In the genomic region with DNA sequence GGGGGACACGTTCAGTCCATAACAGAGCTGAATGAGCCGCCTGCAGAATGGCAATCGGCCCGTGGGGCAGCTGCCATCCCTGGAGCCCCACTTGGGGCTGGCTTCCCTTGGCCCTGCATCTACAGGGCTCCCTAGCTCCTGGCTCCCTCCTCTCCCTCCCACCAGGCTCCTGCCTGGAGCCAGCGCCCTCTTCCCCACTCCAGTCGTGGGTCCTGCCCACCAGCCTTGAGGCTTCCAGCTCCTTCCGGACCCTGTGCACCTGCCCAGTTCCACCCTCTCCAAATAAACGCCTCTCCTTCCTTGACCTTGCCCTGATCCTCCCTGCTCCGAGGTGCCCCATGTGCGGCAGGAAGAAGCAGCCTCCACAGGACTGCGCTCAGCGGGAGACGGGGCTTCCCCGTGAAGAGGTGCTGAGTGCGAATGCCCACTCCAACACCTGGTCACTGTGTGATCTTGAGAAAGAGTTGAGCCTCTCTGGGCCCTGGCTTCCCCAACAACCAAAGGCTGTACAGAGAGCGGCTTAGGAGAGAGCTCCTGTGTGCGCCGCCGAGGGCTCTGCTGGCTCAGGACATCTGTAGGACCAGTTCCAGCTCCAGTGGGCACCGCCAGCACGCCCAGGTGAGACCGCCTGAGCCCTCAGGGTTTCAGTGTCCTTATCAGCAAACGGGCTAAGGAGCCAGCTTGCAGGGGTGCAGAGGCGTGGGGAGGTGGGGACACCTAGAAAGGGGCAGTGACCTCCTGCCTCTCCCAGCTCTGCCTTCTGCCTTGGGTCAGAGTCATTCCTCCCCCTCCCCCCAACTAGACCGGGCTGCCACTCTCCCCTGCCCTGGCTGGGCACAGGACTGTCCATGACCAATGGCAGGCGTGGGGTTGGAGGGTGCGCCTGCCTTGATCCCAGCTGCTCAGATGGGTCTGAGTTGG, we compare ENCODE assay signal across 11 cellular contexts. TPM values are rescaled to one million over a fixed set of nuclear protein-coding genes. Genes with fewer than 3 reads are reported as not detected.
DNase-seq lines count a peak whose midpoint lies in the region; ATAC-seq and TF ChIP-seq lines count a peak whose summit lies in the region.
"Had no signal": no experiment of that assay in that cellular context is flagged by ENCODE, and none has a peak within 500 bp of the region (broad histone marks: within the 10 kb centered on the region; RNA-seq: fewer than 3 reads in every experiment).

No MANE protein-coding gene starts in this region.

- no peak for TF ChIP-seq CTCF in 22Rv1 (IDR thresholded peaks at IDR 0.05)
- no peak for TF ChIP-seq CTCF in IMR-90 (conservative IDR thresholded peaks at IDR 0.05; ENCODE audit: low read depth, low read length)
- TF ChIP-seq CTCF in brain microvascular endothelial cell (IDR thresholded peaks at IDR 0.05; ENCODE audit: low read depth, low read length, missing control alignments), result no peak

- H2AK9ac ChIP-seq in IMR-90 (replicated peaks; ENCODE audit: low read depth, low read length, poor library complexity), result peak overlapping the region; percentile 10

- no peak overlapping the region for H3K18ac ChIP-seq in IMR-90 (ENCODE audit: low read depth, low read length)
- H3K18ac ChIP-seq in neuronal stem cell (ENCODE audit: low read length), result peak overlapping the region; percentile 95

- H3K14ac ChIP-seq in IMR-90 (replicated peaks; ENCODE audit: low read depth, low read length), result no peak overlapping the region
- H3K14ac ChIP-seq in neuronal stem cell (ENCODE audit: low read length), result no peak overlapping the region

- H2BK15ac ChIP-seq in IMR-90 (ENCODE audit: low read depth, low read length) (peak overlapping the region; percentile 69; the same call in 2 of the 3 replicates), neuronal stem cell (ENCODE audit: low read length) (peak overlapping the region; percentile 98)

- H4K8ac ChIP-seq in IMR-90 (ENCODE audit: low read depth in 2 of 2, low read length in 2 of 2) (peak overlapping the region; percentile 25 to 54; a peak in 2 of 4 replicates), neuronal stem cell (ENCODE audit: low read depth, low read length) (no peak overlapping the region)

- no peak overlapping the region for H3K56ac ChIP-seq in IMR-90 (ENCODE audit: extremely low read depth, insufficient read depth, low read length)

- POLR2A ChIA-PET in IMR-90 (lab: Charles Lee; ENCODE audit: unreplicated experiment), result interaction anchor here (0.6 kb wide), 1 partner anchor 466 kb away, joined by 3 read pairs; no protein-coding TSS in a partner anchor

- H3K27me3 ChIP-seq in IMR-90 (ENCODE audit: control insufficient read depth, insufficient read depth, low read length) (no peaks in the 10 kb centered on the region), esophagus (ENCODE audit: control insufficient read depth in 1 of 2, insufficient read depth in 2 of 2, low read length in 2 of 2) (no peaks in the 10 kb centered on the region), neuronal stem cell (ENCODE audit: control insufficient read depth in 3 of 3, insufficient read depth in 3 of 3, low read depth in 1 of 3, low read length in 3 of 3) (no peaks in the 10 kb centered on the region), brain microvascular endothelial cell (replicated peaks) (no peaks in the 10 kb centered on the region)

- H3K27ac Mint-ChIP-seq in stimulated activated memory B cell treated with anti-CD40 and anti-IgM and Interleukin-4, amounts not matched to agents 10 μg/mL and 1 μg/mL and 100 μg/mL, for 72 hours, result no peak overlapping the region

- H3K79me1 ChIP-seq in IMR-90 (ENCODE audit: low read depth in 1 of 2, low read length in 2 of 2) (peaks cover 0 to 9% of the 10 kb centered on the region in 2 experiments; a peak in 2 of 4 replicates), neuronal stem cell (ENCODE audit: low read depth, low read length) (no peaks in the 10 kb centered on the region)

- H2AK5ac ChIP-seq in IMR-90 (ENCODE audit: low read depth, low read length) (peak overlapping the region; percentile 90), neuronal stem cell (ENCODE audit: low read depth, low read length) (peak overlapping the region; percentile 8)

- H3K4me2 ChIP-seq in IMR-90 (ENCODE audit: low read depth, low read length) (no peak overlapping the region), neuronal stem cell (ENCODE audit: insufficient read depth, low read length, poor library complexity, severe bottlenecking) (no peak overlapping the region)

- H3K4me1 Mint-ChIP-seq in stimulated activated memory B cell treated with anti-CD40 and anti-IgM and Interleukin-4, amounts not matched to agents 10 μg/mL and 1 μg/mL and 100 μg/mL, for 72 hours, result peaks cover 41% of the 10 kb centered on the region

- H3K36me3 ChIP-seq in IMR-90 (ENCODE audit: control insufficient read depth, insufficient read depth, low read length), result no peaks in the 10 kb centered on the region
- H3K36me3 ChIP-seq in esophagus (ENCODE audit: control insufficient read depth in 2 of 2, insufficient read depth in 2 of 2, low read length in 1 of 2), result no peaks in the 10 kb centered on the region
- no peaks in the 10 kb centered on the region for H3K36me3 ChIP-seq in neuronal stem cell (replicated peaks in 1 of 2; ENCODE audit: control insufficient read depth in 2 of 2, insufficient read depth in 2 of 2, low read length in 2 of 2)
- H3K36me3 ChIP-seq in brain microvascular endothelial cell (replicated peaks), result no peaks in the 10 kb centered on the region

- no peaks in the 10 kb centered on the region for H4K20me1 ChIP-seq in IMR-90 (ENCODE audit: insufficient read depth, low read length)

- in situ Hi-C loops in IMR-90 (cut with MboI; ENCODE audit: low sequenced_read_pairs), result loop anchor here (10.0 kb wide), 1 partner anchor 274 kb away; no protein-coding TSS in a partner anchor
- in situ Hi-C loops in brain microvascular endothelial cell (cut with HindIII; ENCODE audit: low pct_ligation_motif_present, low sequenced_read_pairs), result loop anchor here (25.0 kb wide), 1 partner anchor 272 kb away; no protein-coding TSS in a partner anchor

- peaks cover 6% of the 10 kb centered on the region for H3K27me3 Mint-ChIP-seq in stimulated activated memory B cell treated with anti-CD40 and anti-IgM and Interleukin-4, amounts not matched to agents 10 μg/mL and 1 μg/mL and 100 μg/mL, for 72 hours

- H3K23ac ChIP-seq in IMR-90 (ENCODE audit: low read depth, low read length) (no peak overlapping the region; the same call in 1 of the 2 replicates), neuronal stem cell (ENCODE audit: low read depth, low read length, poor library complexity) (peak overlapping the region; percentile 68)

- H2BK120ac ChIP-seq in IMR-90 (ENCODE audit: low read depth, low read length) (peak overlapping the region; percentile 76), neuronal stem cell (ENCODE audit: low read depth, low read length) (no peak overlapping the region)

- TF ChIP-seq POLR2A in IMR-90 (IDR thresholded peaks at IDR 0.05; ENCODE audit: low read depth, low read length), result no peak

- H3K9me3 ChIP-seq in IMR-90 (ENCODE audit: control insufficient read depth, insufficient read depth, low read length), result no peaks in the 10 kb centered on the region
- no peaks in the 10 kb centered on the region for H3K9me3 ChIP-seq in esophagus (ENCODE audit: control insufficient read depth in 2 of 2, insufficient read depth in 1 of 2, low read depth in 1 of 2, low read length in 1 of 2)
- no peaks in the 10 kb centered on the region for H3K9me3 ChIP-seq in neuronal stem cell (replicated peaks in 1 of 2; ENCODE audit: control insufficient read depth in 2 of 2, insufficient read depth in 1 of 2, low read depth in 1 of 2, low read length in 2 of 2)

- H3K36me3 Mint-ChIP-seq in stimulated activated memory B cell treated with anti-CD40 and anti-IgM and Interleukin-4, amounts not matched to agents 10 μg/mL and 1 μg/mL and 100 μg/mL, for 72 hours, result no peaks in the 10 kb centered on the region

- no peaks in the 10 kb centered on the region for H3K9me1 ChIP-seq in IMR-90 (ENCODE audit: insufficient read depth, low read length)

- peak overlapping the region; percentile 98 for H2BK12ac ChIP-seq in neuronal stem cell (ENCODE audit: low read length)

- 83% methylated on average over 2 of the region's 27 CpGs; no CpG with 5 or more reads in 1 of the 2 experiments for WGBS in IMR-90 (ENCODE audit: extremely low coverage in 2 of 2, insufficient read length in 1 of 2), 2 experiments
- 79 to 80% methylated on average over 27 of the region's 27 CpGs for WGBS in esophagus, 2 donors
- WGBS in neuronal stem cell (ENCODE audit: extremely low coverage in 2 of 2, insufficient read length in 2 of 2, insufficient replicate concordance in 1 of 2), 2 donors, result no CpG with 5 or more reads among the region's 27 CpGs

- H2AFZ ChIP-seq in IMR-90 (replicated peaks; ENCODE audit: low read length, poor library complexity) (no peak overlapping the region), neuronal stem cell (ENCODE audit: low read length) (no peak overlapping the region)

- peak overlapping the region; percentile 28; the same call in 1 of the 2 replicates for H4K5ac ChIP-seq in IMR-90 (ENCODE audit: low read depth, low read length)

- ATAC-seq in IMR-90 (ENCODE audit: low read depth), result no peak
- ATAC-seq in stimulated activated memory B cell treated with anti-CD40 and anti-IgM and Interleukin-4, amounts not matched to agents 10 μg/mL and 1 μg/mL and 100 μg/mL, for 72 hours, result no peak

- H3K27ac ChIP-seq in 22Rv1, result peak overlapping the region; percentile 88
- H3K27ac ChIP-seq in IMR-90 (ENCODE audit: insufficient read depth, low read length), result no peak overlapping the region; the same call in 1 of the 2 replicates
- H3K27ac ChIP-seq in esophagus (ENCODE audit: low read depth in 2 of 2, low read length in 1 of 2), result peak overlapping the region; percentile 88 to 89
- peak overlapping the region; percentile 17 for H3K27ac ChIP-seq in neuronal stem cell (replicated peaks; ENCODE audit: low read length)
- no peak overlapping the region for H3K27ac ChIP-seq in brain microvascular endothelial cell

- H3K4me1 ChIP-seq in IMR-90 (ENCODE audit: control insufficient read depth, insufficient read depth, low read length) (peaks cover 16% of the 10 kb centered on the region), esophagus (ENCODE audit: control insufficient read depth in 2 of 2, insufficient read depth in 2 of 2, low read length in 1 of 2) (peaks cover 3 to 24% of the 10 kb centered on the region in 2 donors), neuronal stem cell (ENCODE audit: control insufficient read depth in 2 of 2, insufficient read depth in 1 of 2, low read depth in 1 of 2, low read length in 2 of 2) (peaks cover 21 to 50% of the 10 kb centered on the region in 2 donors)

- TF ChIP-seq RAD21 in IMR-90 (IDR thresholded peaks at IDR 0.05; ENCODE audit: low read length), result no peak

- H2BK20ac ChIP-seq in IMR-90 (ENCODE audit: low read depth, low read length), result peak overlapping the region; percentile 66; the same call in 1 of the 2 replicates

- H3K9ac ChIP-seq in IMR-90 (ENCODE audit: low read depth, low read length) (no peak overlapping the region), neuronal stem cell (ENCODE audit: low read depth, low read length, poor library complexity) (peak overlapping the region; percentile 75)

- intact Hi-C loops in IMR-90 (cut with micrococcal nuclease), result no loop called here

- BruUV-seq in IMR-90 (replicated peaks; lab: Mats Ljungman, UMichigan), result no TSS peak

- H2BK5ac ChIP-seq in IMR-90 (ENCODE audit: low read depth, low read length, poor library complexity, severe bottlenecking), result peak overlapping the region; percentile 25
- no peak overlapping the region for H2BK5ac ChIP-seq in neuronal stem cell (ENCODE audit: low read length)

- no peak overlapping the region for H3K4me3 Mint-ChIP-seq in stimulated activated memory B cell treated with anti-CD40 and anti-IgM and Interleukin-4, amounts not matched to agents 10 μg/mL and 1 μg/mL and 100 μg/mL, for 72 hours

- H3K4me3 ChIP-seq in IMR-90 (ENCODE audit: insufficient read depth, low read depth, low read length), result no peak overlapping the region
- H3K4me3 ChIP-seq in esophagus (ENCODE audit: low read depth in 1 of 2, low read length in 2 of 2), result no peak overlapping the region
- H3K4me3 ChIP-seq in neuronal stem cell (ENCODE audit: low read length in 2 of 2), result no peak overlapping the region
- H3K4me3 ChIP-seq in brain microvascular endothelial cell (ENCODE audit: low read depth, low read length), result no peak overlapping the region

- CTCF ChIA-PET in IMR-90 (lab: Yijun Ruan, JAX), result interaction anchor here (0.7 kb wide), 1 partner anchor 470 kb away, joined by 7 read pairs; no protein-coding TSS in a partner anchor

- no peaks in the 10 kb centered on the region for H3K9me3 Mint-ChIP-seq in stimulated activated memory B cell treated with anti-CD40 and anti-IgM and Interleukin-4, amounts not matched to agents 10 μg/mL and 1 μg/mL and 100 μg/mL, for 72 hours

- peak overlapping the region; percentile 97 for H4K91ac ChIP-seq in IMR-90 (ENCODE audit: insufficient read depth, low read depth, low read length)
- H4K91ac ChIP-seq in neuronal stem cell (ENCODE audit: low read depth, low read length, poor library complexity), result no peak overlapping the region

- DNase-seq in IMR-90, result no peak
- DNase-seq in neuronal stem cell (ENCODE audit: low spot score), result no peak
- DNase-seq in brain microvascular endothelial cell, result no peak
- no peak for DNase-seq in iPS-NIHi7 (ENCODE audit: extremely low spot score)
- no peak for DNase-seq in CD1c-positive myeloid dendritic cell (ENCODE audit: extremely low spot score)
- DNase-seq: NCI-H146 had no signal

- dilution Hi-C loops in IMR-90 (cut with HindIII; ENCODE audit: low sequenced_read_pairs, unreplicated experiment), result no loop called here

- H3K4ac ChIP-seq in IMR-90 (ENCODE audit: low read depth, low read length) (peak overlapping the region; percentile 79), neuronal stem cell (ENCODE audit: low read length) (peak overlapping the region; percentile 46)

RNA-seq across cellular contexts. Expression of a gene that starts 12.1 kb away (rescaled TPM):
- total RNA-seq in IMR-90 (2012; rRNA removed), result not detected in 2 replicates
- polyA plus RNA-seq in IMR-90 (2012; rRNA removed), result 0.09 and 0.20 TPM in 2 replicates
- 0.06 and 0.19 TPM in 2 replicates for polyA plus RNA-seq in IMR-90 (2012; cell fraction: cytosol; rRNA removed)
- 0.42 and 0.54 TPM in 2 replicates for polyA plus RNA-seq in IMR-90 (2012; cell fraction: nucleus; rRNA removed; ENCODE audit: low replicate concordance)
- under 1 TPM in 1 of 2 donors, not detected in 1; 0.05 TPM for polyA plus RNA-seq in esophagus
- polyA plus RNA-seq in neuronal stem cell (2013, experiment 1 of 2), result 0.11 TPM
- 0.07 TPM for polyA plus RNA-seq in neuronal stem cell (2013, experiment 2 of 2)
- total RNA-seq: GM12878 had no signal
- polyA plus RNA-seq: GM12878, right cardiac atrium had no signal

RNA-seq across cellular contexts. Expression of a gene that starts 17.1 kb away (rescaled TPM):
- total RNA-seq in IMR-90 (2012; rRNA removed), result 67.8 and 68.1 TPM in 2 replicates
- polyA plus RNA-seq in IMR-90 (2012; rRNA removed) (88.1 and 108 TPM in 2 replicates), esophagus (10 to 100 TPM; 14.2 to 30.6 TPM)
- polyA plus RNA-seq in IMR-90 (2012; cell fraction: cytosol; rRNA removed), result 57.5 and 92.6 TPM in 2 replicates
- polyA plus RNA-seq in IMR-90 (2012; cell fraction: nucleus; rRNA removed; ENCODE audit: low replicate concordance), result 56.2 and 66.4 TPM in 2 replicates
- 24.4 TPM for polyA plus RNA-seq in neuronal stem cell (2013, experiment 1 of 2)
- 22.5 TPM for polyA plus RNA-seq in neuronal stem cell (2013, experiment 2 of 2)

RNA-seq across cellular contexts. Expression of a gene that starts 33.1 kb away (rescaled TPM):
- 9.4 and 9.7 TPM in 2 replicates for total RNA-seq in IMR-90 (2012; rRNA removed)
- polyA plus RNA-seq in IMR-90 (2012; rRNA removed) (28.9 and 31.4 TPM in 2 replicates), esophagus (10 to 100 TPM; 14.4 to 15.1 TPM)
- polyA plus RNA-seq in IMR-90 (2012; cell fraction: cytosol; rRNA removed), result 22.2 and 27.8 TPM in 2 replicates
- polyA plus RNA-seq in IMR-90 (2012; cell fraction: nucleus; rRNA removed; ENCODE audit: low replicate concordance), result 42.0 and 79.1 TPM in 2 replicates
- 10.1 TPM for polyA plus RNA-seq in neuronal stem cell (2013, experiment 1 of 2)
- 10.5 TPM for polyA plus RNA-seq in neuronal stem cell (2013, experiment 2 of 2)

RNA-seq across cellular contexts. Expression of a gene that starts 56.6 kb away (rescaled TPM):
- 12.7 and 13.1 TPM in 2 replicates for total RNA-seq in IMR-90 (2012; rRNA removed)
- 35.5 and 45.9 TPM in 2 replicates for polyA plus RNA-seq in IMR-90 (2012; rRNA removed)
- polyA plus RNA-seq in IMR-90 (2012; cell fraction: cytosol; rRNA removed), result 19.5 and 46.6 TPM in 2 replicates
- polyA plus RNA-seq in IMR-90 (2012; cell fraction: nucleus; rRNA removed; ENCODE audit: low replicate concordance), result 10.2 and 29.0 TPM in 2 replicates
- 1 to 10 TPM; 1.7 to 3.6 TPM for polyA plus RNA-seq in esophagus
- 26.3 TPM for polyA plus RNA-seq in neuronal stem cell (2013, experiment 1 of 2)
- polyA plus RNA-seq in neuronal stem cell (2013, experiment 2 of 2), result 25.0 TPM
- total RNA-seq: GM12878 had no signal
- polyA plus RNA-seq: GM12878 had no signal

Comparison
In these comparisons a context has a peak if more than half of its experiments do, and no peak if none do; other contexts are left out.
1. H3K27ac ChIP-seq: peak in 22Rv1 (single experiment), esophagus (2 of 2) and neuronal stem cell (single experiment); none in IMR-90 (single experiment) and brain microvascular endothelial cell (single experiment).